Comparison of ENCODE assay signal across 12 cellular contexts in genomic region chr2:94966689-94967088, GRCh38. TPM values are rescaled to one million over a fixed set of nuclear protein-coding genes. Genes with fewer than 3 reads are reported as not detected.
"Had no signal": no experiment of that assay in that cellular context is flagged by ENCODE, and none has a peak within 500 bp of the region (broad histone marks: within the 10 kb centered on the region; RNA-seq: fewer than 3 reads in every experiment).

No MANE protein-coding gene starts in this region.

- H3K9me3 Mint-ChIP-seq: GM23338, HFFc6 had no signal

- DNase-seq: GM23248, GOT3, H7, H9, HCEC 1CT, HFFc6 had no signal

- H3K27ac Mint-ChIP-seq: GM23338, H9, HFFc6 had no signal

- H3K4me3 ChIP-seq: GM23248, GM23338, HAP-1 had no signal

- ATAC-seq: GM23338, HCT116 had no signal

- H2AFZ ChIP-seq: GM23248, GM23338 had no signal

- H3K9ac ChIP-seq: GM23248 had no signal

- H3K36me3 ChIP-seq: HAP-1 had no signal

- H3K4me2 ChIP-seq: GM23338 had no signal

- FAIRE-seq: H1, H54 had no signal

- H3K4me1 ChIP-seq: HAP-1 had no signal

- H3K27ac ChIP-seq: GM23248 had no signal

- H3K4me3 Mint-ChIP-seq: GM23338, H9, HFFc6 had no signal

- H3K9me3 ChIP-seq: HAP-1 had no signal

RNA-seq across cellular contexts. Expression of gene MAL, which starts 58.8 kb away (rescaled TPM):
- total RNA-seq: GM23248, H1, H4, H9, HFFc6 had no signal
- polyA plus RNA-seq: GM23248, H1 had no signal
